In genomic region chr21:44793269-44794030, GRCh38 we compare ENCODE assay signal across 1 cellular context.
TF ChIP-seq lines count a peak whose summit lies in the region.

No MANE protein-coding gene starts in this region.

TF ChIP-seq in K562, 482 proteins besides CTCF, POLR2A, EP300 and RAD21 (continued from another document):
- TF ChIP-seq KLF13 (tag; IDR thresholded peaks at IDR 0.05; ENCODE audit: borderline replicate concordance, low read depth) (0 out of 2 replicates have a peak, but pooled peaks have one; percentile 14), NFXL1 (CRISPR knock-in tag; IDR thresholded peaks at IDR 0.05) (no peak), HDAC2 (IDR thresholded peaks at IDR 0.05) (no peak), SIN3A (IDR thresholded peaks at IDR 0.05; ENCODE audit: borderline replicate concordance in 2 of 2, control insufficient read depth in 1 of 2, low read depth in 2 of 2, low read length in 2 of 2) (no peak), TAF7 (tag; IDR thresholded peaks at IDR 0.05) (no peak), GATAD2B (IDR thresholded peaks at IDR 0.05; ENCODE audit: borderline replicate concordance) (peak; percentile 51; the same call in 1 of the 2 replicates), CXXC5 (CRISPR knock-in tag; IDR thresholded peaks at IDR 0.05) (0 out of 2 replicates have a peak, but pooled peaks have one; percentile 8), ZNF445 (CRISPR knock-in tag; IDR thresholded peaks at IDR 0.05; ENCODE audit: low read depth) (no peak), ZFP30 (CRISPR knock-in tag; IDR thresholded peaks at IDR 0.05; ENCODE audit: borderline replicate concordance) (no peak), ZNF184 (CRISPR knock-in tag; IDR thresholded peaks at IDR 0.05) (no peak), HDGF (IDR thresholded peaks at IDR 0.05) (peak; percentile 32; the same call in 1 of the 2 replicates), IRF1 (CRISPR knock-in tag; IDR thresholded peaks at IDR 0.05; ENCODE audit: borderline replicate concordance) (no peak), FOXM1 (IDR thresholded peaks at IDR 0.05; ENCODE audit: low read depth) (no peak), FOXM1 (CRISPR knock-in tag; IDR thresholded peaks at IDR 0.05; ENCODE audit: low read depth) (no peak), SLC30A9 (CRISPR knock-in tag; IDR thresholded peaks at IDR 0.05) (no peak), BCL6 (CRISPR knock-in tag; IDR thresholded peaks at IDR 0.05) (no peak), NELFE (IDR thresholded peaks at IDR 0.05; ENCODE audit: insufficient read depth, insufficient read length) (no peak), ZNF232 (CRISPR knock-in tag; IDR thresholded peaks at IDR 0.05) (no peak), TARDBP (IDR thresholded peaks at IDR 0.05) (no peak), ZNF696 (CRISPR knock-in tag; conservative IDR thresholded peaks at IDR 0.05) (no peak), ID3 (CRISPR knock-in tag; IDR thresholded peaks at IDR 0.05) (no peak), ID3 (tag; IDR thresholded peaks at IDR 0.05) (0 out of 2 replicates have a peak, but pooled peaks have one; percentile 32)
